In the genomic region with DNA sequence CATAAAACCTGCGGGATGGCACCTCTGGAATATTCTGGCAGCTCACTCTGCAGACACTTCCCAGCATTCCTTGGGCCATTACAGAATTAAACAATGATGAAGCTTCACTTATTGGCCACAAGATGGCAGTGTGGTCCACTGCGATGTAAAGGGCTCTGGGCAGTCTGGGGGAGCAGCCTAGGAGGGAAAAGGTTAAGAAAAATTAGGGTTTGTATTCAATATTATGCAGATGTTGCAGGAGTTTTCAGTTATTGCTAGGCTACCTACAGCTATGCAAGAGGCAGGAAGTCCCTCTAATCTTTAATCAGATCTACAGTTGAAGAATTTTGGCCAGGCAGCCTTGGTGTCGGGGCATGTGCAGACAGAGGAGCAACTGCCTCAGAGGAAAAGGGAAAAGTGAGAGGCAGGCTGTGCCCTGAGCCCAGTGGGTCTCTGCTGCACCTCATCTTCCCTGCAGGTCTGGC, we compare ENCODE assay signal across 8 cellular contexts.
DNase-seq lines count a peak whose midpoint lies in the region; FAIRE-seq and TF ChIP-seq lines count a peak whose summit lies in the region.

No MANE protein-coding gene starts in this region.

- FAIRE-seq in H1 (lab: Jason Lieb, UNC), result peak; percentile 24

- H3K9me3 ChIP-seq in H9 (ENCODE audit: control insufficient read depth, low read depth, low read length) (no peaks in the 10 kb centered on the region), KOPT-K1 (ENCODE audit: insufficient read depth, low read length, poor library complexity, severe bottlenecking) (no peaks in the 10 kb centered on the region), SK-N-MC (ENCODE audit: low read depth, low read length) (no peaks in the 10 kb centered on the region), H1 (ENCODE audit: insufficient read depth in 2 of 2, low read depth in 1 of 2, low read length in 1 of 2) (no peaks in the 10 kb centered on the region), uterus (no peaks in the 10 kb centered on the region)

- no peak overlapping the region for H3K56ac ChIP-seq in H9 (ENCODE audit: insufficient read length, low read depth, low read length)
- no peak overlapping the region for H3K56ac ChIP-seq in H1 (replicated peaks; ENCODE audit: insufficient read length, low read depth, low read length)

- no peak for TF ChIP-seq POLR2A in H1 (IDR thresholded peaks at IDR 0.05; ENCODE audit: control extremely low read depth in 1 of 2, low read depth in 2 of 2, low read length in 2 of 2)
- TF ChIP-seq POLR2A in uterus (IDR thresholded peaks at IDR 0.05), result no peak

- H4K91ac ChIP-seq in H9 (ENCODE audit: insufficient read length, low read depth, low read length) (no peak overlapping the region), H1 (replicated peaks; ENCODE audit: insufficient read length, low read length) (no peak overlapping the region)

- no peaks in the 10 kb centered on the region for H3K79me1 ChIP-seq in H9 (ENCODE audit: insufficient read depth, low read depth, low read length, poor library complexity, severe bottlenecking)
- H3K79me1 ChIP-seq in H1 (ENCODE audit: low read depth, low read length), result no peaks in the 10 kb centered on the region

- no peak overlapping the region for H3T11ph ChIP-seq in H9 (ENCODE audit: low read length)

- H3K9ac ChIP-seq in H9 (ENCODE audit: extremely low read depth, insufficient read length, low read length), result no peak overlapping the region
- H3K9ac ChIP-seq in SK-N-MC (ENCODE audit: insufficient read length), result no peak overlapping the region
- no peak overlapping the region for H3K9ac ChIP-seq in H1 (replicated peaks in 1 of 4; ENCODE audit: extremely low read depth in 1 of 4, low read depth in 3 of 4, low read length in 3 of 4)

- H3K9me3 Mint-ChIP-seq in H9, result no peaks in the 10 kb centered on the region

- H4K5ac ChIP-seq in H9 (ENCODE audit: insufficient read length, low read depth, low read length) (no peak overlapping the region), H1 (ENCODE audit: insufficient read length, low read depth, low read length) (no peak overlapping the region)

- H3K27me3 ChIP-seq in H9 (ENCODE audit: insufficient read depth, low read length) (no peaks in the 10 kb centered on the region), H1 (replicated peaks in 1 of 4; ENCODE audit: control insufficient read depth in 3 of 4, extremely low read depth in 1 of 4, insufficient read depth in 3 of 4, low read length in 3 of 4) (no peaks in the 10 kb centered on the region), uterus (no peaks in the 10 kb centered on the region)

- H2BK5ac ChIP-seq in H9 (ENCODE audit: insufficient read length, low read length) (no peak overlapping the region), H1 (ENCODE audit: low read depth, low read length) (no peak overlapping the region)

- CTCF ChIA-PET in GM10248 (lab: Yijun Ruan, JAX), result interaction anchor here (0.6 to 3.1 kb wide), 30 partner anchors 8 to 365 kb away, joined by 3 to 31 read pairs (median 4); a partner anchor contains a TSS
- CTCF ChIA-PET in H1 (lab: Charles Lee; ENCODE audit: partially characterized antibody), result interaction anchor here (0.6 to 18.9 kb wide), 42 partner anchors 8 to 503 kb away, joined by 3 to 665 read pairs (median 4); a partner anchor contains a TSS

- H4K20me1 ChIP-seq in H9 (ENCODE audit: control insufficient read depth, insufficient read depth, insufficient read length) (no peaks in the 10 kb centered on the region), H1 (replicated peaks in 1 of 2; ENCODE audit: control insufficient read depth in 1 of 2, insufficient read depth in 2 of 2, low read length in 2 of 2) (no peaks in the 10 kb centered on the region)

- H4K8ac ChIP-seq in H9 (replicated peaks; ENCODE audit: insufficient read length, low read depth, low read length), result no peak overlapping the region
- H4K8ac ChIP-seq in H1 (ENCODE audit: extremely low read depth, insufficient read depth, low read length), result no peak overlapping the region

- H3K4me2 ChIP-seq in H9 (ENCODE audit: insufficient read depth, insufficient read length, low read length) (no peak overlapping the region), H1 (ENCODE audit: insufficient read depth in 1 of 2, low read depth in 2 of 2, low read length in 2 of 2) (no peak overlapping the region)

- no peak overlapping the region for H2BK12ac ChIP-seq in H9 (ENCODE audit: insufficient read length, low read depth, low read length)
- H2BK12ac ChIP-seq in H1 (ENCODE audit: low read depth, low read length), result no peak overlapping the region

- H2BK15ac ChIP-seq in H9 (ENCODE audit: low read depth, low read length), result no peak overlapping the region
- H2BK15ac ChIP-seq in H1 (ENCODE audit: low read length), result no peak overlapping the region

- no CpG with 5 or more reads among the region's 3 CpGs for WGBS in H9 (ENCODE audit: extremely low coverage, insufficient read length, low lambda C conversion rate)
- WGBS in H1 (ENCODE audit: extremely low coverage in 1 of 2, insufficient coverage in 1 of 2, insufficient read length in 1 of 2, insufficient replicate concordance in 2 of 2, low coverage in 1 of 2, low lambda C conversion rate in 2 of 2, missing lambda C conversion rate in 1 of 2), 2 experiments, result 37% methylated on average over 3 of the region's 3 CpGs; no CpG with 5 or more reads in 1 of the 2 experiments

- H3K4me1 Mint-ChIP-seq in H9, result peaks cover 8% of the 10 kb centered on the region in 2 experiments; a peak in 3 of 4 replicates

- TF ChIP-seq CTCF in GM10248 (IDR thresholded peaks at IDR 0.05; ENCODE audit: control extremely low read depth, extremely low read depth, low read depth, missing control alignments) (peak; percentile 79), H9 (conservative IDR thresholded peaks at IDR 0.05) (peak; percentile 86), H1 (IDR thresholded peaks at IDR 0.05; ENCODE audit: control extremely low read depth in 1 of 3, insufficient read depth in 1 of 3, low read depth in 1 of 3, low read length in 3 of 3) (peak; percentile 53 to 81 (median 75)), uterus (IDR thresholded peaks at IDR 0.05) (peak in 2 of 4 experiments; percentile 29 to 35)

- H3K79me2 ChIP-seq in H9 (ENCODE audit: insufficient read depth, low read length), result no peaks in the 10 kb centered on the region
- no peaks in the 10 kb centered on the region for H3K79me2 ChIP-seq in H1 (ENCODE audit: control insufficient read depth in 1 of 2, insufficient read depth in 2 of 2, low read length in 2 of 2)

- H3K4me1 ChIP-seq in H9 (ENCODE audit: insufficient read depth, low read length) (no peaks in the 10 kb centered on the region), H1 (replicated peaks in 1 of 4; ENCODE audit: control insufficient read depth in 3 of 4, insufficient read depth in 4 of 4, low read length in 3 of 4) (peaks cover 0 to 3% (median 0%) of the 10 kb centered on the region in 4 experiments; a peak in 1 of 7 replicates), uterus (no peaks in the 10 kb centered on the region)

- H3K18ac ChIP-seq in H9 (ENCODE audit: insufficient read length, low read depth, low read length), result no peak overlapping the region
- no peak overlapping the region for H3K18ac ChIP-seq in H1 (ENCODE audit: extremely low read depth, low read length)

- intact Hi-C loops in uterus (cut with DNase I; ENCODE audit: low total_unique reads), result no loop called here

- no peak overlapping the region for H3K23ac ChIP-seq in H9 (ENCODE audit: insufficient read length, low read depth, low read length)
- no peak overlapping the region for H3K23ac ChIP-seq in H1 (ENCODE audit: insufficient read length)

- H3K23me2 ChIP-seq in H9 (ENCODE audit: insufficient read length, low read depth, low read length, poor library complexity, severe bottlenecking) (no peaks in the 10 kb centered on the region), H1 (ENCODE audit: low read depth, low read length) (no peaks in the 10 kb centered on the region)

- no peak overlapping the region for H2AFZ ChIP-seq in H9 (ENCODE audit: low read length)
- peak overlapping the region; percentile 99 for H2AFZ ChIP-seq in H1 (ENCODE audit: low read length)

- H3K36me3 ChIP-seq in KOPT-K1 (ENCODE audit: insufficient read depth, low read length) (peaks cover 51% of the 10 kb centered on the region), SK-N-MC (ENCODE audit: insufficient read depth, low read length) (no peaks in the 10 kb centered on the region), H1 (ENCODE audit: control insufficient read depth in 2 of 4, insufficient read depth in 4 of 4, low read length in 3 of 4) (no peaks in the 10 kb centered on the region), uterus (no peaks in the 10 kb centered on the region)

- H3K27ac ChIP-seq in H9 (ENCODE audit: insufficient read length, low read depth, low read length) (no peak overlapping the region), KOPT-K1 (ENCODE audit: low read depth, low read length, poor library complexity, severe bottlenecking) (peak overlapping the region; percentile 68), SK-N-MC (no peak overlapping the region), H1 (ENCODE audit: low read depth, low read length) (no peak overlapping the region), uterus (no peak overlapping the region)

- H3K27ac Mint-ChIP-seq in H9, result no peak overlapping the region

- H2BK120ac ChIP-seq in H9 (ENCODE audit: low read depth, low read length, poor library complexity, severe bottlenecking) (no peak overlapping the region), H1 (replicated peaks; ENCODE audit: low read depth, low read length) (no peak overlapping the region)

- DNase-seq in AG08396 (ENCODE audit: low spot score) (peak; percentile 61), GM10248 (ENCODE audit: extremely low spot score) (peak; percentile 57), H9 (peak; percentile 60), SK-N-MC (ENCODE audit: low read depth, low spot score) (peak; percentile 40), H1 (ENCODE audit: low read depth in 1 of 2, low spot score in 2 of 2) (peak in 1 of 2 experiments; percentile 56), middle frontal gyrus (ENCODE audit: extremely low spot score, low spot score) (peak; percentile 37), uterus (no peak)

- TF ChIP-seq RAD21 in H1 (IDR thresholded peaks at IDR 0.05 in 1 of 2, conservative IDR thresholded peaks at IDR 0.05 in 1 of 2; ENCODE audit: low read depth in 2 of 2, low read length in 2 of 2), result peak; percentile 61 to 67

- POLR2A ChIA-PET in GM10248 (lab: Yijun Ruan, JAX), result no interaction called here
- POLR2A ChIA-PET in H1 (lab: Charles Lee; ENCODE audit: partially characterized antibody), result no interaction called here

- H2BK20ac ChIP-seq in H9 (ENCODE audit: low read depth, low read length, poor library complexity, severe bottlenecking), result no peak overlapping the region
- no peak overlapping the region for H2BK20ac ChIP-seq in H1 (ENCODE audit: low read length)

- peaks cover under 1% of the 10 kb centered on the region for H3K27me3 Mint-ChIP-seq in H9 (ENCODE audit: low read depth)

- H2AK5ac ChIP-seq in H9 (ENCODE audit: insufficient read length, low read length) (no peak overlapping the region), H1 (ENCODE audit: low read depth, low read length) (no peak overlapping the region)

- H3K4me3 Mint-ChIP-seq in H9, result no peak overlapping the region

- H3K4ac ChIP-seq in H9 (ENCODE audit: low read depth, low read length), result no peak overlapping the region
- H3K4ac ChIP-seq in H1 (replicated peaks; ENCODE audit: insufficient read length, low read depth, low read length), result no peak overlapping the region

- H3K36me3 Mint-ChIP-seq in H9 (ENCODE audit: insufficient read depth in 1 of 3, low read depth in 3 of 3), result no peaks in the 10 kb centered on the region

- H3K14ac ChIP-seq in H9 (ENCODE audit: insufficient read depth, low read length) (no peak overlapping the region), H1 (ENCODE audit: insufficient read length) (no peak overlapping the region)

- TF ChIP-seq EP300 in H1 (IDR thresholded peaks at IDR 0.05; ENCODE audit: borderline replicate concordance in 1 of 2, low read depth in 2 of 2, low read length in 2 of 2), result no peak

- no peak overlapping the region for H3K4me3 ChIP-seq in SK-N-MC
- H3K4me3 ChIP-seq in H1 (ENCODE audit: extremely low read depth in 1 of 4, insufficient read depth in 2 of 4, low read depth in 3 of 4, low read length in 4 of 4), result no peak overlapping the region
- H3K4me3 ChIP-seq in uterus, result no peak overlapping the region

Comparison
In these comparisons a context has a peak if more than half of its experiments do, and no peak if none do; other contexts are left out.
1. DNase-seq: peak in AG08396 (single experiment), GM10248 (single experiment), H9 (single experiment), SK-N-MC (single experiment) and middle frontal gyrus (single experiment); none in uterus (0 of 2).